Comparison of ENCODE assay signal across 9 cellular contexts in the genomic region with DNA sequence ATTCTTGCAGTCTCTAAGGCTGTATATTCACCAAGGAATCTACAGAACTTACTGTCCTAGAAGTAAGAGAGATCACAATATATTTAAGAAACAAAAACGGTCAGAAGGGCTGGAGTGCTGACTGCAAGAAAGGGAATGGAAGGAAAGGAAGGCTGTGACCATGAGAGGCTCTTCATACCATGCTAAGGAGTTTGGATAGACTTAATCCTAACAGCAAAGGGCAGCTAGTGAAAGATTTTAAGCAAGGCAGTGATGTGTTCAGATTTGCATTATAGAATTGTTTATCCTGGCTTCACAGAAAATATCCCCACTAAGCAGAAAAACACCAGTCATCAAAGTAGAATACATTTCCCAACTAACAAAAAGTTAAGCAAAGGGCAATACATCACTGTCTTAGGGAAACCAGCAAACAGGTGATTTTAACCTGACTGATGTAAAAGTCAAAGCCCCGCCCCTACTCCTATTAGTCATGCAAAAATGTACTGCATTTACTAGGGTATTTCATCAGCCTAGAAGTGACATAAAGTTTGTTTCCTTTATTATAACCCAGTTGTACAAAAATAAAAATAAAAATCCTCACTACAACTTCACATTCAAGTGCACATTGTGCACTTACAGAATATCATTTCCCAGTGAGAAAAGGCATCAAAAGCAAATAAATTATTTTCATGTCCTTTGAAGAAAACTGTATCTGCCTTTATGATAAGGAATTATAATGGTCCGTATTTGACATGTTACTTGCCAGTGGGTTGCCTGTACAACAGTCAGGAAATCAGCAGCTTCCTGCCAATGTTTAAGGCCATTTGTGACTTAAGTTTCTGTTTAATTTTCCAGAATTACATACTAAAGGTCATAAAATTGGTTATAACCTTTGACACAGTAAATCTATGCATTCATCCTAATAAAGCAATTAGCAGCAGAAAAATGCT. TPM values are rescaled to one million over a fixed set of nuclear protein-coding genes. Genes with fewer than 3 reads are reported as not detected.
DNase-seq lines count a peak whose midpoint lies in the region; ATAC-seq and TF ChIP-seq lines count a peak whose summit lies in the region.
"Had no signal": no experiment of that assay in that cellular context is flagged by ENCODE, and none has a peak within 500 bp of the region (broad histone marks: within the 10 kb centered on the region; RNA-seq: fewer than 3 reads in every experiment).

No MANE protein-coding gene starts in this region.

- ATAC-seq in lower lobe of right lung: peak; percentile 68 to 71

- H3K36me3 ChIP-seq in BLaER1 treated with 17β-estradiol and CSF1 and Interleukin-3, amounts not matched to agents 10 nM and 100 nM: peaks cover 0 to 23% (median 15%) of the 10 kb centered on the region in 11 experiments; a peak in 13 of 22 replicates
- H3K36me3 ChIP-seq in HUES48 (ENCODE audit: control insufficient read depth, insufficient read depth, low read length) (no peaks in the 10 kb centered on the region), lower lobe of right lung (no peaks in the 10 kb centered on the region), HAP-1 (replicated peaks) (no peaks in the 10 kb centered on the region)

- H3K4me1 ChIP-seq in BLaER1 treated with 17β-estradiol and CSF1 and Interleukin-3, amounts not matched to agents 10 nM and 100 nM: peaks cover 24 to 43% (median 31%) of the 10 kb centered on the region in 10 experiments
- peaks cover 12% of the 10 kb centered on the region for H3K4me1 ChIP-seq in HUES48 (ENCODE audit: control insufficient read depth, insufficient read depth, low read length)
- peaks cover 90% of the 10 kb centered on the region for H3K4me1 ChIP-seq in lower lobe of right lung
- no peaks in the 10 kb centered on the region for H3K4me1 ChIP-seq in HAP-1

- H3K27ac ChIP-seq in BLaER1 treated with 17β-estradiol and CSF1 and Interleukin-3, amounts not matched to agents 10 nM and 100 nM: peak overlapping the region in 3 of 11 experiments; percentile 2 to 43 (median 15); a peak in 3 of 22 replicates
- H3K27ac ChIP-seq in HUES48 (ENCODE audit: low read depth, low read length) (peak overlapping the region; percentile 23), lower lobe of right lung (peak overlapping the region; percentile 43)

- peaks cover 39 to 99% (median 74%) of the 10 kb centered on the region in 11 experiments for H4K20me1 ChIP-seq in BLaER1 treated with 17β-estradiol and CSF1 and Interleukin-3, amounts not matched to agents 10 nM and 100 nM

- no peak overlapping the region for H3K4me3 ChIP-seq in BLaER1 treated with 17β-estradiol and CSF1 and Interleukin-3, amounts not matched to agents 10 nM and 100 nM
- H3K4me3 ChIP-seq in HUES48 (ENCODE audit: low read depth, low read length): no peak overlapping the region
- no peak overlapping the region for H3K4me3 ChIP-seq in lower lobe of right lung
- H3K4me3 ChIP-seq in HAP-1: no peak overlapping the region

- peak; percentile 20 for DNase-seq in activated gamma-delta T cell treated with anti-CD3 and anti-CD28 coated beads, Interleukin-2, amount 50 U/mL, for 16 hours (ENCODE audit: low read depth)
- DNase-seq in lower lobe of right lung (no peak), AG08396 (ENCODE audit: low spot score) (no peak), NCI-H1694 treated with DMSO at 0.1 percent for 48 hours (lab: John Stamatoyannopoulos, UW) (no peak), SKM-1 (lab: John Stamatoyannopoulos, UW; ENCODE audit: unreplicated experiment) (no peak), HAP-1 (ENCODE audit: low spot score in 2 of 2) (no peak)
- DNase-seq: NCI-H345 had no signal

- peak overlapping the region in 1 of 11 experiments; percentile 32; a peak in 2 of 22 replicates for H3K9ac ChIP-seq in BLaER1 treated with 17β-estradiol and CSF1 and Interleukin-3, amounts not matched to agents 10 nM and 100 nM
- peak overlapping the region; percentile 60; the same call in 1 of the 2 replicates for H3K9ac ChIP-seq in HUES48 (ENCODE audit: low read depth, low read length)

- peak overlapping the region; percentile 13 to 73 (median 52); a peak in 21 of 22 replicates for H3K4me2 ChIP-seq in BLaER1 treated with 17β-estradiol and CSF1 and Interleukin-3, amounts not matched to agents 10 nM and 100 nM

- in situ Hi-C loops in HAP-1 (cut with MboI; ENCODE audit: low sequenced_read_pairs): no loop called here

- intact Hi-C loops in lower lobe of right lung (cut with DNase I): no loop called here

- no peak for TF ChIP-seq CTCF in lower lobe of right lung (IDR thresholded peaks at IDR 0.05)

- H3K9me3 ChIP-seq in BLaER1 treated with 17β-estradiol and CSF1 and Interleukin-3, amounts not matched to agents 10 nM and 100 nM (replicated peaks in 1 of 11): peaks cover 0 to 25% (median 18%) of the 10 kb centered on the region in 11 experiments; a peak in 16 of 22 replicates
- H3K9me3 ChIP-seq in HUES48 (ENCODE audit: control insufficient read depth, insufficient read depth, low read length): no peaks in the 10 kb centered on the region
- no peaks in the 10 kb centered on the region for H3K9me3 ChIP-seq in lower lobe of right lung
- H3K9me3 ChIP-seq in HAP-1: no peaks in the 10 kb centered on the region

- H3K27me3 ChIP-seq in BLaER1 treated with 17β-estradiol and CSF1 and Interleukin-3, amounts not matched to agents 10 nM and 100 nM: no peaks in the 10 kb centered on the region
- H3K27me3 ChIP-seq in HUES48 (ENCODE audit: control insufficient read depth, insufficient read depth, low read length): no peaks in the 10 kb centered on the region
- no peaks in the 10 kb centered on the region for H3K27me3 ChIP-seq in lower lobe of right lung (ENCODE audit: low read depth)
- H3K27me3 ChIP-seq in HAP-1 (ENCODE audit: low read depth): no peaks in the 10 kb centered on the region

RNA-seq across cellular contexts. Expression of gene JAK1, which starts 17.2 kb away (rescaled TPM):
- 156 TPM for total RNA-seq in lower lobe of right lung
